In the genomic region with DNA sequence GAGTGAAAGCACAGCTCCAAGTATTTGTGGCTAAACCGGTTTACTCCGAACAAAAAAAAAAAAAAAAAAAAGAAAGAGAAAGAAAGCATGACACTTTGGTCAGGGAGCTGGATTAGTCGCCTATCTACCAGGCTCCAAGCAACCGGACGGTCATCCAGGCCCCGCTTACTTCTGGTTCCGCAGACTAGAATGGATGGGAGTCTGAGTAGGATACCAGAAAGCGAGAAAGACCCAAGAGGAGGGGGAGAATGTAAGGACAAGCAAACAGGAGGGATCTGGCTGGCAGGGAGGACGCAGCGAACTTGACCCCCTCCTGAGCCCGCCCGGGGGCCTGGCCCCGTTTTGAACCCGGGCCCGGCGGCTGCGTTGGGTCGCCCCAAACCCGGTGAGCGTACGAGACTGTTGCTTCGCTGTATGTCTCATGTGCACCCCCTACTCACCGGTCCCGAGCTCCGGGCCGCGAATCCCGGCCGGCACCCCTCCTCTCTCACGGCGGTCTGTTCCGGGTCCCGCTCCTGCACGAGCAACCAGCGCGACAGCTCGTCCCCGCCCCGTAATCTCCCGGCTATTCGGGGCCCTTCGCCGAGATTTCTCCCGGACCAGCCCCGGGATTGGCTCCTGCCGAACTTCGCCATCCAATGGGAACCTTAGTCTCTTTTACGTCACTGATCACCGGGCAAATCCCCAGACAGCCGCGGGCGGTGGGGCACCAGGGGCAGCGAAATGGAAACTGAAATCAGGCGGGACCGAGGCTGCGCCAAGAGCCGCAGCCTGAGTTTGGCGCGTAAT, we compare ENCODE assay signal across 8 cellular contexts. TPM values are rescaled to one million over a fixed set of nuclear protein-coding genes. Genes with fewer than 3 reads are reported as not detected.
A peak's percentile ranks its signal among the peaks of the same experiment; 100 is the strongest.
DNase-seq lines count a peak whose midpoint lies in the region; ATAC-seq and TF ChIP-seq lines count a peak whose summit lies in the region.

A gene with protein sequence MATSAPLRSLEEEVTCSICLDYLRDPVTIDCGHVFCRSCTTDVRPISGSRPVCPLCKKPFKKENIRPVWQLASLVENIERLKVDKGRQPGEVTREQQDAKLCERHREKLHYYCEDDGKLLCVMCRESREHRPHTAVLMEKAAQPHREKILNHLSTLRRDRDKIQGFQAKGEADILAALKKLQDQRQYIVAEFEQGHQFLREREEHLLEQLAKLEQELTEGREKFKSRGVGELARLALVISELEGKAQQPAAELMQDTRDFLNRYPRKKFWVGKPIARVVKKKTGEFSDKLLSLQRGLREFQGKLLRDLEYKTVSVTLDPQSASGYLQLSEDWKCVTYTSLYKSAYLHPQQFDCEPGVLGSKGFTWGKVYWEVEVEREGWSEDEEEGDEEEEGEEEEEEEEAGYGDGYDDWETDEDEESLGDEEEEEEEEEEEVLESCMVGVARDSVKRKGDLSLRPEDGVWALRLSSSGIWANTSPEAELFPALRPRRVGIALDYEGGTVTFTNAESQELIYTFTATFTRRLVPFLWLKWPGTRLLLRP (minus strand): TSS at position 542 of the 789 bp plus-strand sequence. CDS start 14,303 bp downstream, outside the sequence.

- H3K9me3 ChIP-seq in WERI-Rb-1 (ENCODE audit: severe bottlenecking): no peaks in the 10 kb centered on the region
- no peaks in the 10 kb centered on the region for H3K9me3 ChIP-seq in mammary epithelial cell (replicated peaks; ENCODE audit: insufficient read depth, low read length)
- H3K9me3 ChIP-seq in iPS-20b (ENCODE audit: insufficient read depth, low read depth, low read length): no peaks in the 10 kb centered on the region

- peaks cover 49% of the 10 kb centered on the region for H3K79me2 ChIP-seq in mammary epithelial cell (ENCODE audit: insufficient read depth, low read length)

- ATAC-seq in GM18873 (IDR thresholded peaks at IDR 0.05; ENCODE audit: low FRiP score, unreplicated experiment) (peak; percentile 82), HG03139 (IDR thresholded peaks at IDR 0.05; ENCODE audit: unreplicated experiment) (peak; percentile 81)

- BruUV-seq in mammary epithelial cell (replicated peaks; lab: Mats Ljungman, UMichigan): TSS peak; percentile 47

- no peak for TF ChIP-seq CTCF in WERI-Rb-1 (IDR thresholded peaks at IDR 0.05; ENCODE audit: low read depth, low read length)
- no peak for TF ChIP-seq CTCF in mammary epithelial cell (conservative IDR thresholded peaks at IDR 0.05 in 1 of 2, IDR thresholded peaks at IDR 0.05 in 1 of 2; ENCODE audit: extremely low read depth in 1 of 2, insufficient read depth in 1 of 2, low read depth in 1 of 2, low read length in 2 of 2)

- no peaks in the 10 kb centered on the region for H3K27me3 ChIP-seq in WERI-Rb-1 (ENCODE audit: insufficient read depth, low read depth, severe bottlenecking)
- H3K27me3 ChIP-seq in mammary epithelial cell (ENCODE audit: insufficient read depth, low read length): no peaks in the 10 kb centered on the region
- peaks cover 9% of the 10 kb centered on the region; the same call in 1 of the 2 replicates for H3K27me3 ChIP-seq in iPS-20b (ENCODE audit: insufficient read depth, low read length)

- dilution Hi-C loops in mammary epithelial cell (cut with HindIII; ENCODE audit: low sequenced_read_pairs): no loop called here

- peak within 1 kb of the TSS; percentile 91 for H3K27ac ChIP-seq in WERI-Rb-1
- peak within 1 kb of the TSS; percentile 94 for H3K27ac ChIP-seq in mammary epithelial cell (ENCODE audit: insufficient read depth, low read depth, low read length)
- peak within 1 kb of the TSS; percentile 25 for H3K27ac ChIP-seq in iPS-20b (ENCODE audit: low read length)
- H3K27ac ChIP-seq in skin epidermis: peak within 1 kb of the TSS; percentile 54 to 98 (median 94)

- H3K4me1 ChIP-seq in mammary epithelial cell (ENCODE audit: insufficient read depth, low read length) (peaks cover 26% of the 10 kb centered on the region), iPS-20b (ENCODE audit: insufficient read depth, low read length) (peaks cover 19% of the 10 kb centered on the region)

- in situ Hi-C loops in ACHN (cut with HindIII; ENCODE audit: low pct_ligation_motif_present, low pct_unique_long_range_greater_than_20kb, low sequenced_read_pairs) (no loop called here), mammary epithelial cell (cut with MboI; ENCODE audit: low sequenced_read_pairs in 2 of 2) (no loop called here)

- H4K20me1 ChIP-seq in mammary epithelial cell (ENCODE audit: insufficient read depth, low read length): no peaks in the 10 kb centered on the region

- H3K9ac ChIP-seq in mammary epithelial cell (ENCODE audit: insufficient read depth, low read length): peak within 1 kb of the TSS; percentile 98
- H3K9ac ChIP-seq in iPS-20b (ENCODE audit: low read depth, low read length): peak within 1 kb of the TSS; percentile 96

- peaks cover 24% of the 10 kb centered on the region for H3K36me3 ChIP-seq in WERI-Rb-1
- peaks cover 2% of the 10 kb centered on the region for H3K36me3 ChIP-seq in mammary epithelial cell (ENCODE audit: insufficient read depth, low read length)
- H3K36me3 ChIP-seq in iPS-20b (ENCODE audit: insufficient read depth, low read depth, low read length): 0 out of 2 replicates have a peak, but pooled peaks cover 12% of the 10 kb centered on the region

- peak within 1 kb of the TSS; percentile 95 for H2AFZ ChIP-seq in mammary epithelial cell (ENCODE audit: low read depth, low read length)

- WGBS in mammary epithelial cell (ENCODE audit: low coverage, missing lambda C conversion rate): 0% methylated on average over 24 of the region's 59 CpGs

- peak within 1 kb of the TSS; percentile 97 for H3K4me3 ChIP-seq in WERI-Rb-1 (ENCODE audit: low read depth, low read length)
- peak within 1 kb of the TSS; percentile 78 to 94 (median 90) for H3K4me3 ChIP-seq in mammary epithelial cell (replicated peaks in 1 of 3; ENCODE audit: insufficient read depth in 1 of 3, low read depth in 2 of 3, low read length in 3 of 3)
- peak within 1 kb of the TSS; percentile 97 for H3K4me3 ChIP-seq in iPS-20b (ENCODE audit: low read length)
- peak within 1 kb of the TSS; percentile 75 to 96 (median 87) for H3K4me3 ChIP-seq in skin epidermis

- intact Hi-C loops in mammary epithelial cell (cut with micrococcal nuclease): loop anchor here (2.0 kb wide), 1 partner anchor 114 kb away; the partner anchor contains the start of gene TRIM39

- CTCF ChIA-PET in mammary epithelial cell (lab: Charles Lee; ENCODE audit: low non-redundant PET): no interaction called here

- DNase-seq in ACHN: peak; percentile 96
- peak; percentile 98 for DNase-seq in NCI-H2227 (lab: John Stamatoyannopoulos, UW; ENCODE audit: unreplicated experiment)
- DNase-seq in WERI-Rb-1: peak; percentile 100
- peak; percentile 97 for DNase-seq in mammary epithelial cell

- peak within 1 kb of the TSS; percentile 98 for H3K4me2 ChIP-seq in mammary epithelial cell (ENCODE audit: insufficient read depth, low read depth, low read length)

RNA-seq across cellular contexts. Expression of the gene that starts here (rescaled TPM):
- 10 to 100 TPM; 37.8 to 57.3 TPM for total RNA-seq in mammary epithelial cell
- 37.2 TPM for polyA plus RNA-seq in mammary epithelial cell
- 77.1 TPM for polyA minus RNA-seq in mammary epithelial cell

Comparison
In these comparisons a context has a peak if more than half of its experiments do, and no peak if none do; other contexts are left out.
1. Peak in every context shown above with its lines: DNase-seq, ATAC-seq, H3K4me3 ChIP-seq and H3K27ac ChIP-seq.
2. H3K27ac ChIP-seq: peak in every context shown above with its lines; median percentile 94 in mammary epithelial cell; 94 in skin epidermis; 91 in WERI-Rb-1; 25 in iPS-20b.